In the genomic region with DNA sequence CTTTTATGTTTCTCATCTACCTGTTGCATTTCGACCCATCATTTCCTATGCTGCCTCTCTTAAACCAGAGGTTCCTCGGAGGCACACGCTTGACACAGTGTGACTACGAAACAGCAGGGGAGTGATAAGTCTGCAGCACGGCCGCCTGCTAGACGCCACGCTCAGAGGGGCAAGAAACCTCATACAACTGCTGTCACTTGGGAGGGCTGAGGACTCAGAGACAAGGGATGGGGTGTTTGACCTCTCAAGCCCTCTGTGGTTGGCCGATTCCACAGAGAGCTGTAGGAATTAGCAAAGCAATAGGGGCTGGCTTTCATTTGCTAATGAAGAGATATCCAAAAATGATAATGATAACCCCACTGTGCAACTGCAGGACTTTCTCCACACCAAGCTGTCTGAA, we compare ENCODE assay signal across 22 cellular contexts.
"Had no signal": no experiment of that assay in that cellular context is flagged by ENCODE, and none has a peak within 500 bp of the region (broad histone marks: within the 10 kb centered on the region; RNA-seq: fewer than 3 reads in every experiment).

No MANE protein-coding gene starts in this region.

- H3K36me3 ChIP-seq: prostate gland, right atrium auricular region had no signal

- H3K27me3 ChIP-seq: right atrium auricular region, tibial nerve had no signal

- H3K4me3 ChIP-seq: coronary artery, prostate gland, right atrium auricular region, tibial nerve had no signal

- H3K4me1 ChIP-seq: prostate gland, right atrium auricular region had no signal

- H3K27ac ChIP-seq: coronary artery, prostate gland, right atrium auricular region, tibial nerve had no signal

- H3K9me3 ChIP-seq: prostate gland, right atrium auricular region, tibial nerve had no signal

- ATAC-seq: activated T-cell treated with anti-CD3 and anti-CD28 coated beads, Interleukin-2, amount 50 U/mL, for 4 hours; natural killer cell; stimulated activated naive CD8-positive, alpha-beta T cell treated with anti-CD3 and anti-CD28 coated beads, Interleukin-15, Interleukin-2, amounts not matched to agents 100 U/mL and 50 U/mL, for 24 hours had no signal

- FAIRE-seq: endometrium, TTC549, urothelium cell line had no signal

- DNase-seq: activated B cell treated with CpG ODN at 0.5 μM for 24 hours; activated CD4-positive, alpha-beta memory T cell treated with anti-CD3 and anti-CD28 coated beads for 36 hours; activated CD4-positive, alpha-beta T cell treated with anti-CD3 and anti-CD28 coated beads for 4 hours; activated effector memory CD4-positive, alpha-beta T cell treated with Interleukin-2 at 50 U/mL for 16 hours; activated naive CD4-positive, alpha-beta T cell treated with anti-CD3 and anti-CD28 coated beads, Interleukin-2, amount 50 U/mL, for 16 hours; activated T-cell treated with anti-CD3 and anti-CD28 coated beads, Interleukin-2, amount 50 U/mL, for 4 hours; erythroblast; foreskin melanocyte; kidney glomerular epithelial cell; natural killer cell; occipital lobe; stimulated activated CD4-positive, alpha-beta T cell treated with anti-CD3 and anti-CD28 coated beads, Interleukin-12 subunit alpha, Interleukin-12 subunit beta, amount 100 ng/mL, for 4 hours; stimulated activated CD4-positive, alpha-beta T cell treated with anti-CD3 and anti-CD28 coated beads, Interleukin-1b, Interleukin-23, amount 100 ng/mL, for 48 hours; stimulated activated naive CD8-positive, alpha-beta T cell treated with anti-CD3 and anti-CD28 coated beads, Interleukin-15, Interleukin-2, amounts not matched to agents 100 U/mL and 50 U/mL, for 24 hours; substantia nigra had no signal
